In the genomic region with DNA sequence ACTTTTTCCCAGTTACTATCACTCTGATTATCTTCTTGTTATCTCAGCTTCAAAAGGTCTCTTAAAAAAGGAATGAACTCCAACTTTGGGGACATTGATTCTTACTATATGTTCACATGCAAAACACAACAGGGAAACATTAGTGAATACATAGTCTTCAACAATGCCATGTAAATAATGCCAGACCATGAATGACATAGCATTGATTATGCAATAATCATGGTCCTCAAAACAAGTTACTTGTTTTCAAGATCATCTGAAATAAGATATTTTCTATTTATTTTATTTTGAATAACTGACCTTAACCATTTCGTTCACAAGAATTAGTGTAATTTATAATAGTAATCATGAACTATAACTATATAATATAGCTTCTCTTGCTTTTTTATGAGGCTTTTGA, we compare ENCODE assay signal across 26 cellular contexts.
"Had no signal": no experiment of that assay in that cellular context is flagged by ENCODE, and none has a peak within 500 bp of the region (broad histone marks: within the 10 kb centered on the region; RNA-seq: fewer than 3 reads in every experiment).

No MANE protein-coding gene starts in this region.

- DNase-seq: stimulated activated CD4-positive, alpha-beta T cell treated with anti-CD3 and anti-CD28 coated beads, Interleukin-4, amount 100 ng/mL, for 1 hour; stimulated activated CD4-positive, alpha-beta T cell treated with anti-CD3 and anti-CD28 coated beads, Interleukin-4, amount 100 ng/mL, for 24 hours; stimulated activated CD4-positive, alpha-beta T cell treated with anti-CD3 and anti-CD28 coated beads, Interleukin-4, amount 100 ng/mL, for 4 hours; stimulated activated CD8-positive, alpha-beta memory T cell treated with anti-CD3 and anti-CD28 coated beads, Interleukin-4, amount 100 ng/mL, for 48 hours; stimulated activated naive B cell treated with anti-CD40 and anti-IgM and Interleukin-4, amounts not matched to agents 10 μg/mL and 1 μg/mL and 100 μg/mL, for 72 hours; stimulated activated naive CD4-positive, alpha-beta T cell; stimulated activated naive CD4-positive, alpha-beta T cell treated with Interleukin-2 at 50 U/mL for 16 hours; stimulated activated naive CD8-positive, alpha-beta T cell treated with anti-CD3 and anti-CD28 coated beads, Interleukin-15, amount 100 ng/mL, for 72 hours; stimulated activated naive CD8-positive, alpha-beta T cell treated with anti-CD3 and anti-CD28 coated beads, Interleukin-15, Interleukin-2, amounts not matched to agents 100 U/mL and 50 U/mL, for 24 hours; stomach; substantia nigra; testis; thyroid gland; tibial artery; transverse colon; trophoblast cell; upper lobe of left lung; upper lobe of right lung; uterus had no signal

- H3K27ac ChIP-seq: stomach, suprapubic skin, testis, thoracic aorta, thyroid gland, tibial artery, tibial nerve, transverse colon, upper lobe of left lung, upper lobe of right lung, uterus, vagina had no signal

- FAIRE-seq: urothelium cell line had no signal

- ATAC-seq: stimulated activated effector memory CD8-positive, alpha-beta T cell treated with anti-CD3 and anti-CD28 coated beads, Interleukin-12 subunit alpha, Interleukin-12 subunit beta, amount 100 ng/mL, for 72 hours; stimulated activated memory B cell treated with anti-CD40 and anti-IgM and Interleukin-4, amounts not matched to agents 10 μg/mL and 1 μg/mL and 100 μg/mL, for 72 hours; stimulated activated naive B cell treated with anti-CD40 and anti-IgM and Interleukin-4, amounts not matched to agents 10 μg/mL and 1 μg/mL and 100 μg/mL, for 72 hours; stimulated activated naive CD8-positive, alpha-beta T cell treated with anti-CD3 and anti-CD28 coated beads, Interleukin-15, amount 100 ng/mL, for 72 hours; stimulated activated naive CD8-positive, alpha-beta T cell treated with anti-CD3 and anti-CD28 coated beads, Interleukin-15, Interleukin-2, amounts not matched to agents 100 U/mL and 50 U/mL, for 24 hours; upper lobe of right lung had no signal

- H3K4me3 ChIP-seq: stomach, suprapubic skin, testis, thoracic aorta, thyroid gland, tibial artery, tibial nerve, transverse colon, upper lobe of left lung, upper lobe of right lung, uterus, vagina had no signal

- H3K4me1 ChIP-seq: stomach, suprapubic skin, testis, thyroid gland, tibial artery, tibial nerve, transverse colon, upper lobe of left lung, upper lobe of right lung, uterus, vagina had no signal

- H3K36me3 ChIP-seq: stomach, suprapubic skin, thoracic aorta, thyroid gland, tibial artery, tibial nerve, transverse colon, upper lobe of left lung, upper lobe of right lung, uterus, vagina had no signal

- H3K27me3 ChIP-seq: stomach, suprapubic skin, testis, thyroid gland, tibial artery, tibial nerve, transverse colon, upper lobe of left lung, upper lobe of right lung, uterus, vagina had no signal

- H3K9me3 ChIP-seq: suprapubic skin, testis, thoracic aorta, thyroid gland, tibial artery, transverse colon, upper lobe of left lung, upper lobe of right lung, uterus, vagina had no signal
